15 cellular contexts compared by ENCODE assay signal in the genomic region with DNA sequence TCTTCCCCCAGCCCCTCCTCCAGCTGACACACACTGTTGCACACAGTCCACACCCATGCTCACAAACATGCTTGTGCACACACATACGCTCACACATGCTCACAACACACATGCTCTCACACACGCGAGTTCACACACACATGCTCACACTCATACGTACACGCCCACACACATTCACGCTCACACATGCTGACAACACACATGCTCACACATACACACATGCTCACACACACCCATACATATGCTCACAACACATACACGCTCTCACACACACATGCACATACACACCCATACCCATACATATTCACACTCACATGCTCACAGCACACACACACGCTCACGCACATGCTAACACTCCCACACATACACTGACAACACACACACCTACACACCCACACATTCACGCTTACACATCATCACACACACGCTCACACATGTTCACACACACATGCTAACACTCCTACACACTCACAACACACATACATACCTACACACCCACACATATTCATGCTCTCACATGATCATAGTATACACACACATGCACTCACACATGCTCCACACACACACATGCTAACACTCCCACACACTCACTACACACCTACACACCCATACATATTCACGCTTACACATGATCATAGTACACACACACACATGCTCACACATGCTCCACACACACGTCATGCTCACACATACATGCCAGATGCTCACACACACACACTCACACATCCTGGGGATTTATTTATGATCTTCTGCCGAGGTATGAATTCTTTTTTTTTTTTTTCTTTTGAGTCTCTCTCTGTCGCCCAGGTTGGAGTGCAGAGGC. TPM values are rescaled to one million over a fixed set of nuclear protein-coding genes. Genes with fewer than 3 reads are reported as not detected.
DNase-seq lines count a peak whose midpoint lies in the region; ATAC-seq, FAIRE-seq and TF ChIP-seq lines count a peak whose summit lies in the region.
"Had no signal": no experiment of that assay in that cellular context is flagged by ENCODE, and none has a peak within 500 bp of the region (broad histone marks: within the 10 kb centered on the region; RNA-seq: fewer than 3 reads in every experiment).

No MANE protein-coding gene starts in this region.

- peak overlapping the region; percentile 99 for H2BK15ac ChIP-seq in H1 (ENCODE audit: low read length)

- no peak overlapping the region for H3K56ac ChIP-seq in H1 (replicated peaks; ENCODE audit: insufficient read length, low read depth, low read length)

- peak; percentile 99 for FAIRE-seq in HTR-8/SVneo (lab: Jason Lieb, UNC)
- peak; percentile 42 for FAIRE-seq in H1 (lab: Jason Lieb, UNC)
- FAIRE-seq in H54 (lab: Jason Lieb, UNC) = no peak

- no peak overlapping the region for H2AFZ ChIP-seq in H1 (ENCODE audit: low read length)

- H3K27ac ChIP-seq in BLaER1 treated with 17β-estradiol and CSF1 and Interleukin-3, amounts not matched to agents 10 nM and 100 nM = peak overlapping the region in 5 of 11 experiments; percentile 4 to 62 (median 54); a peak in 4 of 22 replicates
- H3K27ac ChIP-seq in H1 (ENCODE audit: low read depth, low read length) = no peak overlapping the region

- H2BK120ac ChIP-seq in H1 (replicated peaks; ENCODE audit: low read depth, low read length) = peak overlapping the region; percentile 74

- peak overlapping the region in 9 of 11 experiments; percentile 85 to 97 (median 93); a peak in 18 of 22 replicates for H3K4me2 ChIP-seq in BLaER1 treated with 17β-estradiol and CSF1 and Interleukin-3, amounts not matched to agents 10 nM and 100 nM
- H3K4me2 ChIP-seq in H1 (ENCODE audit: insufficient read depth in 1 of 2, low read depth in 2 of 2, low read length in 2 of 2) (no peak overlapping the region), skeletal muscle satellite cell (ENCODE audit: low read length) (peak overlapping the region; percentile 60)

- H3K36me3 ChIP-seq in BLaER1 treated with 17β-estradiol and CSF1 and Interleukin-3, amounts not matched to agents 10 nM and 100 nM = peaks cover 0 to 52% (median 17%) of the 10 kb centered on the region in 11 experiments; a peak in 12 of 22 replicates
- peaks cover 0 to 6% (median 0%) of the 10 kb centered on the region in 4 experiments; a peak in 1 of 8 replicates for H3K36me3 ChIP-seq in H1 (ENCODE audit: control insufficient read depth in 2 of 4, insufficient read depth in 4 of 4, low read length in 3 of 4)
- H3K36me3 ChIP-seq in skeletal muscle satellite cell (ENCODE audit: insufficient read depth, low read length) = no peaks in the 10 kb centered on the region

- H3K4ac ChIP-seq in H1 (replicated peaks; ENCODE audit: insufficient read length, low read depth, low read length) = peak overlapping the region; percentile 96

- peaks cover 0 to 100% (median 94%) of the 10 kb centered on the region in 11 experiments; a peak in 18 of 22 replicates for H4K20me1 ChIP-seq in BLaER1 treated with 17β-estradiol and CSF1 and Interleukin-3, amounts not matched to agents 10 nM and 100 nM
- peaks cover 0 to 7% of the 10 kb centered on the region in 2 experiments for H4K20me1 ChIP-seq in H1 (replicated peaks in 1 of 2; ENCODE audit: control insufficient read depth in 1 of 2, insufficient read depth in 2 of 2, low read length in 2 of 2)

- no peak overlapping the region for H3K18ac ChIP-seq in H1 (ENCODE audit: extremely low read depth, low read length)

- CTCF ChIA-PET in H1 (lab: Charles Lee; ENCODE audit: partially characterized antibody) = interaction anchor here (0.7 to 9.2 kb wide), 3 partner anchors 9 to 21 kb away, joined by 3 to 266 read pairs (median 58); a partner anchor contains a TSS

- H3K4me1 ChIP-seq in BLaER1 treated with 17β-estradiol and CSF1 and Interleukin-3, amounts not matched to agents 10 nM and 100 nM = peaks cover 47 to 100% (median 100%) of the 10 kb centered on the region in 10 experiments
- peaks cover 7 to 43% (median 29%) of the 10 kb centered on the region in 4 experiments for H3K4me1 ChIP-seq in H1 (replicated peaks in 1 of 4; ENCODE audit: control insufficient read depth in 3 of 4, insufficient read depth in 4 of 4, low read length in 3 of 4)
- H3K4me1 ChIP-seq in skeletal muscle satellite cell (ENCODE audit: control insufficient read depth, insufficient read depth, low read length) = peaks cover 15% of the 10 kb centered on the region

- peak overlapping the region; percentile 26; the same call in 1 of the 2 replicates for H4K8ac ChIP-seq in H1 (ENCODE audit: extremely low read depth, insufficient read depth, low read length)

- no peak overlapping the region for H3K23ac ChIP-seq in H1 (ENCODE audit: insufficient read length)

- peak overlapping the region in 5 of 11 experiments; percentile 5 to 68 (median 20); a peak in 4 of 22 replicates for H3K9ac ChIP-seq in BLaER1 treated with 17β-estradiol and CSF1 and Interleukin-3, amounts not matched to agents 10 nM and 100 nM
- H3K9ac ChIP-seq in H1 (replicated peaks in 1 of 4; ENCODE audit: extremely low read depth in 1 of 4, low read depth in 3 of 4, low read length in 3 of 4) (0 out of 7 replicates have a peak overlapping the region, but pooled peaks of 1 of the 4 experiments have one; percentile 12), skeletal muscle satellite cell (ENCODE audit: low read depth, low read length) (no peak overlapping the region)

- H4K5ac ChIP-seq in H1 (ENCODE audit: insufficient read length, low read depth, low read length) = no peak overlapping the region

- ATAC-seq in GM18868 (IDR thresholded peaks at IDR 0.05; ENCODE audit: unreplicated experiment) = no peak
- ATAC-seq: HCT116, PC-3 had no signal

- peak overlapping the region; percentile 68 for H2BK20ac ChIP-seq in H1 (ENCODE audit: low read length)

- POLR2A ChIA-PET in H1 (lab: Charles Lee; ENCODE audit: partially characterized antibody) = interaction anchor here (2.4 to 32.0 kb wide), 3 partner anchors 13 to 37 kb away, joined by 13 to 1025 read pairs (median 329); a partner anchor contains a TSS

- peak overlapping the region; percentile 92 for H2BK5ac ChIP-seq in H1 (ENCODE audit: low read depth, low read length)

- no peaks in the 10 kb centered on the region for H3K9me3 ChIP-seq in BLaER1 treated with 17β-estradiol and CSF1 and Interleukin-3, amounts not matched to agents 10 nM and 100 nM (replicated peaks in 1 of 11)
- H3K9me3 ChIP-seq in H1 (ENCODE audit: insufficient read depth in 2 of 2, low read depth in 1 of 2, low read length in 1 of 2) (no peaks in the 10 kb centered on the region), skeletal muscle satellite cell (replicated peaks; ENCODE audit: low read length) (no peaks in the 10 kb centered on the region)

- peaks cover 6% of the 10 kb centered on the region for H3K23me2 ChIP-seq in H1 (ENCODE audit: low read depth, low read length)

- peaks cover 9% of the 10 kb centered on the region for H3K79me1 ChIP-seq in H1 (ENCODE audit: low read depth, low read length)

- H4K91ac ChIP-seq in H1 (replicated peaks; ENCODE audit: insufficient read length, low read length) = peak overlapping the region; percentile 89

- H2BK12ac ChIP-seq in H1 (ENCODE audit: low read depth, low read length) = peak overlapping the region; percentile 100; the same call in 1 of the 2 replicates

- DNase-seq in HTR-8/SVneo (ENCODE audit: insufficient read length, low spot score) (no peak), H1 (ENCODE audit: low read depth in 1 of 2, low spot score in 2 of 2) (no peak), H54 (ENCODE audit: insufficient read length, low spot score) (no peak)
- no peak for DNase-seq in activated effector memory CD4-positive, alpha-beta T cell treated with anti-CD3 and anti-CD28 coated beads, Interleukin-2, amount 50 U/mL, for 16 hours
- DNase-seq: ACHN; CD8-positive, alpha-beta memory T cell; GF-D8; KG1; NCI-H1930; NCI-H748 treated with DMSO at 0.1 percent for 48 hours; PC-3 had no signal

- TF ChIP-seq POLR2A in H1 (IDR thresholded peaks at IDR 0.05; ENCODE audit: control extremely low read depth in 1 of 2, low read depth in 2 of 2, low read length in 2 of 2) = no peak
- no peak for TF ChIP-seq POLR2A in H54 (IDR thresholded peaks at IDR 0.05; ENCODE audit: low read depth, low read length)

- no peak for TF ChIP-seq CTCF in H1 (IDR thresholded peaks at IDR 0.05; ENCODE audit: control extremely low read depth in 1 of 3, insufficient read depth in 1 of 3, low read depth in 1 of 3, low read length in 3 of 3)

- no peak overlapping the region for H3K4me3 ChIP-seq in BLaER1 treated with 17β-estradiol and CSF1 and Interleukin-3, amounts not matched to agents 10 nM and 100 nM
- H3K4me3 ChIP-seq in H1 (ENCODE audit: extremely low read depth in 1 of 4, insufficient read depth in 2 of 4, low read depth in 3 of 4, low read length in 4 of 4) (no peak overlapping the region), skeletal muscle satellite cell (ENCODE audit: low read length) (no peak overlapping the region)

- WGBS in H1 (ENCODE audit: extremely low coverage in 1 of 2, insufficient coverage in 1 of 2, insufficient read length in 1 of 2, insufficient replicate concordance in 2 of 2, low coverage in 1 of 2, low lambda C conversion rate in 2 of 2, missing lambda C conversion rate in 1 of 2), 2 experiments = 86 to 100% methylated on average over 3 to 15 of the region's 15 CpGs

- no peak for TF ChIP-seq RAD21 in H1 (IDR thresholded peaks at IDR 0.05 in 1 of 2, conservative IDR thresholded peaks at IDR 0.05 in 1 of 2; ENCODE audit: low read depth in 2 of 2, low read length in 2 of 2)

- no peak for TF ChIP-seq EP300 in H1 (IDR thresholded peaks at IDR 0.05; ENCODE audit: borderline replicate concordance in 1 of 2, low read depth in 2 of 2, low read length in 2 of 2)

- H3K27me3 ChIP-seq in BLaER1 treated with 17β-estradiol and CSF1 and Interleukin-3, amounts not matched to agents 10 nM and 100 nM = peaks cover 0 to 17% (median 0%) of the 10 kb centered on the region in 11 experiments; a peak in 4 of 22 replicates
- H3K27me3 ChIP-seq in H1 (replicated peaks in 1 of 4; ENCODE audit: control insufficient read depth in 3 of 4, extremely low read depth in 1 of 4, insufficient read depth in 3 of 4, low read length in 3 of 4) (no peaks in the 10 kb centered on the region; a peak in 1 of 7 replicates), skeletal muscle satellite cell (ENCODE audit: control insufficient read depth, insufficient read depth, low read length) (peaks cover 83% of the 10 kb centered on the region)

- H3K79me2 ChIP-seq in H1 (ENCODE audit: control insufficient read depth in 1 of 2, insufficient read depth in 2 of 2, low read length in 2 of 2) = peaks cover 6 to 13% of the 10 kb centered on the region in 2 experiments; a peak in 2 of 4 replicates

- H2AK5ac ChIP-seq in H1 (ENCODE audit: low read depth, low read length) = peak overlapping the region; percentile 100

- H3K14ac ChIP-seq in H1 (ENCODE audit: insufficient read length) = no peak overlapping the region

RNA-seq across cellular contexts. Expression of a gene that starts 10.7 kb away (rescaled TPM):
- total RNA-seq in H1 (2021; fragmentation: NEBNext Ultra II Directional; extraction: Animal tissue kit (Norgen Biotek cat#: 25700)) = 17.6 and 18.9 TPM in 2 replicates
- polyA plus RNA-seq in H1 (2011; rRNA removed) = 4.6 and 4.8 TPM in 2 replicates
- polyA plus RNA-seq in H1 (2011; cell fraction: cytosol; rRNA removed) = 5.0 TPM
- polyA plus RNA-seq in H1 (2011; cell fraction: nucleus; rRNA removed) = 5.7 TPM
- polyA plus RNA-seq in H1 (2012, experiment 1 of 2) = 9.5 to 11.2 TPM (median 10.4 TPM) in 4 replicates
- polyA plus RNA-seq in H1 (2012, experiment 2 of 2) = 10.6 TPM
- polyA plus RNA-seq in H1 (2013, experiment 1 of 2) = 16.0 TPM
- polyA plus RNA-seq in H1 (2013, experiment 2 of 2) = 18.1 TPM
- 8.4 and 9.0 TPM in 2 replicates for polyA minus RNA-seq in H1 (2011; rRNA and poly(A)+ RNA removed)
- polyA minus RNA-seq in H1 (2011; cell fraction: cytosol; rRNA and poly(A)+ RNA removed) = 6.7 TPM
- polyA minus RNA-seq in H1 (2011; cell fraction: nucleus; rRNA and poly(A)+ RNA removed) = 4.6 TPM
- total RNA-seq in skeletal muscle satellite cell (2012; rRNA removed) = under 0.01 and 0.25 TPM in 2 replicates

RNA-seq across cellular contexts. Expression of a gene that starts 21.2 kb away (rescaled TPM):
- total RNA-seq in H1 (2021; fragmentation: NEBNext Ultra II Directional; extraction: Animal tissue kit (Norgen Biotek cat#: 25700)) = 310 and 314 TPM in 2 replicates
- polyA plus RNA-seq in H1 (2011; rRNA removed) = 469 and 710 TPM in 2 replicates
- polyA plus RNA-seq in H1 (2011; cell fraction: cytosol; rRNA removed) = 618 TPM
- 791 TPM for polyA plus RNA-seq in H1 (2011; cell fraction: nucleus; rRNA removed)
- 284 to 411 TPM (median 375 TPM) in 4 replicates for polyA plus RNA-seq in H1 (2012, experiment 1 of 2)
- 511 TPM for polyA plus RNA-seq in H1 (2012, experiment 2 of 2)
- polyA plus RNA-seq in H1 (2013, experiment 1 of 2) = 239 TPM
- 240 TPM for polyA plus RNA-seq in H1 (2013, experiment 2 of 2)
- polyA minus RNA-seq in H1 (2011; rRNA and poly(A)+ RNA removed) = 212 and 312 TPM in 2 replicates
- 182 TPM for polyA minus RNA-seq in H1 (2011; cell fraction: cytosol; rRNA and poly(A)+ RNA removed)
- 206 TPM for polyA minus RNA-seq in H1 (2011; cell fraction: nucleus; rRNA and poly(A)+ RNA removed)
- total RNA-seq in skeletal muscle satellite cell (2012; rRNA removed) = 35.0 and 40.2 TPM in 2 replicates

RNA-seq across cellular contexts. Expression of a gene that starts 33.7 kb away (rescaled TPM):
- total RNA-seq in H1 (2021; fragmentation: NEBNext Ultra II Directional; extraction: Animal tissue kit (Norgen Biotek cat#: 25700)) = 69.7 and 70.9 TPM in 2 replicates
- 192 and 261 TPM in 2 replicates for polyA plus RNA-seq in H1 (2011; rRNA removed)
- polyA plus RNA-seq in H1 (2011; cell fraction: cytosol; rRNA removed) = 143 TPM
- polyA plus RNA-seq in H1 (2011; cell fraction: nucleus; rRNA removed) = 170 TPM
- 62.9 to 98.6 TPM (median 90.5 TPM) in 4 replicates for polyA plus RNA-seq in H1 (2012, experiment 1 of 2)
- 114 TPM for polyA plus RNA-seq in H1 (2012, experiment 2 of 2)
- polyA plus RNA-seq in H1 (2013, experiment 1 of 2) = 85.2 TPM
- 106 TPM for polyA plus RNA-seq in H1 (2013, experiment 2 of 2)
- polyA minus RNA-seq in H1 (2011; rRNA and poly(A)+ RNA removed) = 53.6 and 60.7 TPM in 2 replicates
- polyA minus RNA-seq in H1 (2011; cell fraction: cytosol; rRNA and poly(A)+ RNA removed) = 48.1 TPM
- polyA minus RNA-seq in H1 (2011; cell fraction: nucleus; rRNA and poly(A)+ RNA removed) = 36.8 TPM
- total RNA-seq in skeletal muscle satellite cell (2012; rRNA removed) = 40.4 and 47.4 TPM in 2 replicates

RNA-seq across cellular contexts. Expression of a gene that starts 38.2 kb away (rescaled TPM):
- total RNA-seq in H1 (2021; fragmentation: NEBNext Ultra II Directional; extraction: Animal tissue kit (Norgen Biotek cat#: 25700)) = 0.29 and 0.54 TPM in 2 replicates
- polyA plus RNA-seq in H1 (2011; rRNA removed) = 0.86 and 1.2 TPM in 2 replicates
- polyA plus RNA-seq in H1 (2011; cell fraction: cytosol; rRNA removed) = 0.76 TPM
- polyA plus RNA-seq in H1 (2011; cell fraction: nucleus; rRNA removed) = 0.53 TPM
- 0.69 to 1.1 TPM (median 1.0 TPM) in 4 replicates for polyA plus RNA-seq in H1 (2012, experiment 1 of 2)
- polyA plus RNA-seq in H1 (2012, experiment 2 of 2) = 0.62 TPM
- polyA plus RNA-seq in H1 (2013, experiment 1 of 2) = 0.47 TPM
- polyA plus RNA-seq in H1 (2013, experiment 2 of 2) = 0.39 TPM
- 0.19 and 0.32 TPM in 2 replicates for polyA minus RNA-seq in H1 (2011; rRNA and poly(A)+ RNA removed)
- not detected for polyA minus RNA-seq in H1 (2011; cell fraction: cytosol; rRNA and poly(A)+ RNA removed)
- polyA minus RNA-seq in H1 (2011; cell fraction: nucleus; rRNA and poly(A)+ RNA removed) = not detected
- total RNA-seq in skeletal muscle satellite cell (2012; rRNA removed) = 2.5 and 3.9 TPM in 2 replicates

RNA-seq across cellular contexts. Expression of a gene that starts 47.5 kb away (rescaled TPM):
- 27.2 and 29.2 TPM in 2 replicates for total RNA-seq in H1 (2021; fragmentation: NEBNext Ultra II Directional; extraction: Animal tissue kit (Norgen Biotek cat#: 25700))
- 27.0 and 43.0 TPM in 2 replicates for polyA plus RNA-seq in H1 (2011; rRNA removed)
- 42.8 TPM for polyA plus RNA-seq in H1 (2011; cell fraction: cytosol; rRNA removed)
- 137 TPM for polyA plus RNA-seq in H1 (2011; cell fraction: nucleus; rRNA removed)
- 21.1 to 33.1 TPM (median 30.9 TPM) in 4 replicates for polyA plus RNA-seq in H1 (2012, experiment 1 of 2)
- polyA plus RNA-seq in H1 (2012, experiment 2 of 2) = 19.3 TPM
- polyA plus RNA-seq in H1 (2013, experiment 1 of 2) = 23.1 TPM
- 21.5 TPM for polyA plus RNA-seq in H1 (2013, experiment 2 of 2)
- 12.6 and 15.0 TPM in 2 replicates for polyA minus RNA-seq in H1 (2011; rRNA and poly(A)+ RNA removed)
- polyA minus RNA-seq in H1 (2011; cell fraction: cytosol; rRNA and poly(A)+ RNA removed) = 17.6 TPM
- 37.9 TPM for polyA minus RNA-seq in H1 (2011; cell fraction: nucleus; rRNA and poly(A)+ RNA removed)
- total RNA-seq in skeletal muscle satellite cell (2012; rRNA removed) = 8.7 and 12.7 TPM in 2 replicates

Comparison
In these comparisons a context has a peak if more than half of its experiments do, and no peak if none do; other contexts are left out.
1. H3K4me2 ChIP-seq: peak in BLaER1 treated with 17β-estradiol and CSF1 and Interleukin-3, amounts not matched to agents 10 nM and 100 nM (9 of 11) and skeletal muscle satellite cell (single experiment); none in H1 (0 of 2).